ENCODE assay signal across 34 cellular contexts in the genomic region with DNA sequence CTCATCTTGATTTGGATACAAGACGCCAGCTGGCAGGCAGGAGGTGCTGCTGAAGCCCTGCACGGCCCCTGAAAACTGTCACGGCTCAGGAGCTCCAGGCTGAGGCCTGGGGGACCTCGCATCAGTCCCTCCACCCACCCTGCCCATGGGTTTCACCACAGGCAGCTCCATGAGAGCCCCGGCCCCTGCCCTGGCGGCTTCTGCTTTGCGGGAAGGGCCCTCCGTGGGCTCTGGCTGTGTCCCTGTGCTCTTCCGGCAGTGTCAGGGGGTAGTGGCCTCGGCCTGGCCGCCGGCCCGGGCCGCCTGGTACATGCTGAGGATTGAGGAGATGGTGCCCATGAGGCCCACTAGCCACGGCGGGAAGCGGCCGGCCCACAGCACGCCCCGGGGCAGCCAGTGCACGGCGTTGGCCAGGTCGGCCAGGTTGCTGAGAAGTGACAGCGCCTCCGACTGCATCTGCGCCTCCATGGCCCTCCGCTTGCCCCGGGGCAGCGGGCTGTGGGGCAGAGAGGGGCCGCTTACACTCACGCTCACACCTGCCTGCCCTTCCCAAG. TPM values are rescaled to one million over a fixed set of nuclear protein-coding genes. Genes with fewer than 3 reads are reported as not detected.
DNase-seq lines count a peak whose midpoint lies in the region; ATAC-seq and TF ChIP-seq lines count a peak whose summit lies in the region.
"Had no signal": no experiment of that assay in that cellular context is flagged by ENCODE, and none has a peak within 500 bp of the region (broad histone marks: within the 10 kb centered on the region; RNA-seq: fewer than 3 reads in every experiment).

No MANE protein-coding gene starts in this region.

- in situ Hi-C loops in GM13977 (cut with MboI; ENCODE audit: low pct_unique_long_range_greater_than_20kb, low sequenced_read_pairs, unreplicated experiment), result no loop called here

- no peak for ATAC-seq in central memory CD8-positive, alpha-beta T cell (replicated peaks; ENCODE audit: extremely low read depth, poor library complexity, severe bottlenecking)
- ATAC-seq in naive thymus-derived CD8-positive, alpha-beta T cell, result peak; percentile 7 to 17
- ATAC-seq in upper lobe of right lung (no peak), HG02571 (IDR thresholded peaks at IDR 0.05; ENCODE audit: unreplicated experiment) (no peak)
- ATAC-seq: activated T-helper 17 cell treated with anti-CD3 and anti-CD28 coated beads, Interleukin-2, amount 50 U/mL, for 72 hours; foreskin keratinocyte; left ventricle myocardium superior; Panc1; sciatic nerve had no signal

- no peaks in the 10 kb centered on the region for H3K27me3 ChIP-seq in upper lobe of right lung
- H3K27me3 ChIP-seq: adrenal gland, esophagus squamous epithelium, foreskin keratinocyte, thyroid gland had no signal

- no peak for TF ChIP-seq CTCF in GM13977 (IDR thresholded peaks at IDR 0.05; ENCODE audit: extremely low read depth, insufficient read depth, missing control alignments)
- TF ChIP-seq CTCF in upper lobe of right lung (IDR thresholded peaks at IDR 0.05), result no peak

- peaks cover 35% of the 10 kb centered on the region for H3K36me3 Mint-ChIP-seq in central memory CD8-positive, alpha-beta T cell (ENCODE audit: insufficient read depth)
- H3K36me3 Mint-ChIP-seq in naive thymus-derived CD8-positive, alpha-beta T cell, result peaks cover 0 to 13% (median 0%) of the 10 kb centered on the region in 3 donors

- H3K36me3 ChIP-seq in upper lobe of right lung, result no peaks in the 10 kb centered on the region
- H3K36me3 ChIP-seq: prostate gland, thyroid gland, WERI-Rb-1 had no signal

- H3K4me1 Mint-ChIP-seq in central memory CD8-positive, alpha-beta T cell, result no peaks in the 10 kb centered on the region
- peaks cover 0 to 18% (median 4%) of the 10 kb centered on the region in 4 donors for H3K4me1 Mint-ChIP-seq in naive thymus-derived CD8-positive, alpha-beta T cell
- H3K4me1 Mint-ChIP-seq: activated T-helper 17 cell treated with anti-CD3 and anti-CD28 coated beads, Interleukin-2, amount 50 U/mL, for 72 hours had no signal

- H3K9me3 ChIP-seq in upper lobe of right lung, result no peaks in the 10 kb centered on the region
- H3K9me3 ChIP-seq: adrenal gland, esophagus squamous epithelium, prostate gland, thyroid gland had no signal

- H3K4me3 Mint-ChIP-seq in central memory CD8-positive, alpha-beta T cell, result no peak overlapping the region
- no peak overlapping the region for H3K4me3 Mint-ChIP-seq in naive thymus-derived CD8-positive, alpha-beta T cell
- H3K4me3 Mint-ChIP-seq: activated naive CD4-positive, alpha-beta T cell treated with anti-CD3 and anti-CD28 coated beads, Interleukin-2, amount 10 ng/mL, durations not matched to agents 7 days and 5 days; activated T-helper 17 cell treated with anti-CD3 and anti-CD28 coated beads, Interleukin-2, amount 50 U/mL, for 72 hours; CD4-positive, alpha-beta T cell had no signal

- intact Hi-C loops in upper lobe of right lung (cut with DNase I), result no loop called here

- no peak overlapping the region for H3K27ac ChIP-seq in upper lobe of right lung
- H3K27ac ChIP-seq: adrenal gland, esophagus squamous epithelium, foreskin keratinocyte, KMS-11, prostate gland, thyroid gland, WERI-Rb-1 had no signal

- H3K4me3 ChIP-seq in upper lobe of right lung, result no peak overlapping the region
- H3K4me3 ChIP-seq: adrenal gland, esophagus squamous epithelium, prostate gland, thyroid gland had no signal

- H3K4me1 ChIP-seq in upper lobe of right lung, result peaks cover 7% of the 10 kb centered on the region
- H3K4me1 ChIP-seq: prostate gland, thyroid gland had no signal

- DNase-seq in GM13977 (ENCODE audit: low spot score) (peak; percentile 23), SW480 (ENCODE audit: low spot score) (no peak), upper lobe of right lung (no peak)
- no peak for DNase-seq in central memory CD8-positive, alpha-beta T cell (ENCODE audit: low spot score in 2 of 2)
- no peak for DNase-seq in naive thymus-derived CD8-positive, alpha-beta T cell
- DNase-seq: activated CD4-positive, alpha-beta T cell treated with anti-CD3 and anti-CD28 coated beads for 4 hours; activated naive CD4-positive, alpha-beta T cell treated with anti-CD3 and anti-CD28 coated beads, Interleukin-2, amount 10 ng/mL, durations not matched to agents 7 days and 5 days; adrenal gland; CD4-positive, alpha-beta T cell; central memory CD4-positive, alpha-beta T cell; DND-41; esophagus squamous epithelium; foreskin keratinocyte; GOT3; head of caudate nucleus; islet precursor cell; left ventricle myocardium superior; NCI-H146; NCI-H2107; NCI-H774; SHP77; stimulated activated CD4-positive, alpha-beta T cell treated with anti-CD3 and anti-CD28 coated beads, Interleukin-12 subunit alpha, Interleukin-12 subunit beta, amount 100 ng/mL, for 4 hours; stimulated activated CD4-positive, alpha-beta T cell treated with anti-CD3 and anti-CD28 coated beads, Interleukin-2, amount 100 ng/mL, for 48 hours; SW 1271; T1000; thyroid gland; WERI-Rb-1 had no signal

- H3K9me3 Mint-ChIP-seq in central memory CD8-positive, alpha-beta T cell, result no peaks in the 10 kb centered on the region
- no peaks in the 10 kb centered on the region for H3K9me3 Mint-ChIP-seq in naive thymus-derived CD8-positive, alpha-beta T cell
- H3K9me3 Mint-ChIP-seq: activated naive CD4-positive, alpha-beta T cell treated with anti-CD3 and anti-CD28 coated beads, Interleukin-2, amount 10 ng/mL, durations not matched to agents 7 days and 5 days; activated T-helper 17 cell treated with anti-CD3 and anti-CD28 coated beads, Interleukin-2, amount 50 U/mL, for 72 hours; CD4-positive, alpha-beta T cell had no signal

- POLR2A ChIA-PET in naive thymus-derived CD8-positive, alpha-beta T cell (lab: Charles Lee), result interaction anchor here (0.6 to 1.6 kb wide), 3 partner anchors 9 to 301 kb away, joined by 4 to 6 read pairs (median 4); no protein-coding TSS in a partner anchor

- no peaks in the 10 kb centered on the region for H3K27me3 Mint-ChIP-seq in central memory CD8-positive, alpha-beta T cell
- no peaks in the 10 kb centered on the region for H3K27me3 Mint-ChIP-seq in naive thymus-derived CD8-positive, alpha-beta T cell
- H3K27me3 Mint-ChIP-seq: activated naive CD4-positive, alpha-beta T cell treated with anti-CD3 and anti-CD28 coated beads, Interleukin-2, amount 10 ng/mL, durations not matched to agents 7 days and 5 days; activated T-helper 17 cell treated with anti-CD3 and anti-CD28 coated beads, Interleukin-2, amount 50 U/mL, for 72 hours; CD4-positive, alpha-beta T cell had no signal

- peak overlapping the region; percentile 59 for H3K27ac Mint-ChIP-seq in central memory CD8-positive, alpha-beta T cell (ENCODE audit: low read depth)
- H3K27ac Mint-ChIP-seq in naive thymus-derived CD8-positive, alpha-beta T cell, result peak overlapping the region in 4 of 10 donors; percentile 15 to 90 (median 68)
- H3K27ac Mint-ChIP-seq: activated T-helper 17 cell treated with anti-CD3 and anti-CD28 coated beads, Interleukin-2, amount 50 U/mL, for 72 hours had no signal

RNA-seq across cellular contexts. Expression of gene PEX11G, which starts 11.8 kb away (rescaled TPM):
- 1 to 10 TPM in 1 of 2 experiments, under 1 TPM in 1; 0.88 to 1.1 TPM for total RNA-seq in naive thymus-derived CD8-positive, alpha-beta T cell
- 1 to 10 TPM in 2 of 3 donors, under 1 TPM in 1; 0.68 to 2.7 (median 2.3) TPM for polyA plus RNA-seq in naive thymus-derived CD8-positive, alpha-beta T cell
- 3.6 TPM for total RNA-seq in upper lobe of right lung
- total RNA-seq: CD4-positive, alpha-beta T cell; HT1080 had no signal

RNA-seq across cellular contexts. Expression of gene ZNF358, which starts 38.9 kb away (rescaled TPM):
- 10 to 100 TPM; 10.2 to 10.8 TPM for total RNA-seq in naive thymus-derived CD8-positive, alpha-beta T cell
- 1 to 10 TPM in 2 of 3 donors, under 1 TPM in 1; 0.71 to 2.5 (median 1.7) TPM for polyA plus RNA-seq in naive thymus-derived CD8-positive, alpha-beta T cell
- total RNA-seq in upper lobe of right lung, result 56.9 TPM

RNA-seq across cellular contexts. Expression of gene MCOLN1, which starts 45.4 kb away (rescaled TPM):
- 10 to 100 TPM; 13.7 TPM for total RNA-seq in naive thymus-derived CD8-positive, alpha-beta T cell
- 10 to 100 TPM in 1 of 3 donors, 1 to 10 TPM in 2; 6.5 to 10.1 (median 6.6) TPM for polyA plus RNA-seq in naive thymus-derived CD8-positive, alpha-beta T cell
- total RNA-seq in upper lobe of right lung, result 55.0 TPM

RNA-seq across cellular contexts. Expression of gene PNPLA6, which starts 58.5 kb away (rescaled TPM):
- total RNA-seq in naive thymus-derived CD8-positive, alpha-beta T cell, result 100 to 1,000 TPM; 114 to 116 TPM
- 10 to 100 TPM in 1 of 3 donors, 1 to 10 TPM in 2; 5.9 to 10.2 (median 7.0) TPM for polyA plus RNA-seq in naive thymus-derived CD8-positive, alpha-beta T cell
- 190 TPM for total RNA-seq in upper lobe of right lung

Comparison
In these comparisons a context has a peak if more than half of its experiments do, and no peak if none do; other contexts are left out.
1. ATAC-seq: peak in naive thymus-derived CD8-positive, alpha-beta T cell (2 of 2); none in central memory CD8-positive, alpha-beta T cell (single experiment), upper lobe of right lung (single experiment) and HG02571 (single experiment).